14 cellular contexts compared by ENCODE assay signal in genomic region chr6:119340766-119341487, GRCh38. TPM values are rescaled to one million over a fixed set of nuclear protein-coding genes. Genes with fewer than 3 reads are reported as not detected.
A peak's percentile ranks its signal among the peaks of the same experiment; 100 is the strongest.
DNase-seq lines count a peak whose midpoint lies in the region; ATAC-seq, FAIRE-seq and TF ChIP-seq lines count a peak whose summit lies in the region.
"Had no signal": no experiment of that assay in that cellular context is flagged by ENCODE, and none has a peak within 500 bp of the region (broad histone marks: within the 10 kb centered on the region; RNA-seq: fewer than 3 reads in every experiment).

No MANE protein-coding gene starts in this region.

- H3K27me3 ChIP-seq in OCI-LY1 (ENCODE audit: insufficient read depth, low read length): no peaks in the 10 kb centered on the region
- H3K27me3 ChIP-seq in esophagus muscularis mucosa: no peaks in the 10 kb centered on the region
- no peaks in the 10 kb centered on the region for H3K27me3 ChIP-seq in rectal smooth muscle tissue (ENCODE audit: control insufficient read depth, insufficient read depth, low read length)
- H3K27me3 ChIP-seq: heart left ventricle had no signal

- no peak for DNase-seq in GM18507 (ENCODE audit: extremely low spot score, insufficient read length, low read depth)
- DNase-seq in esophagus muscularis mucosa (ENCODE audit: extremely low spot score): no peak
- DNase-seq in SKM-1 (lab: John Stamatoyannopoulos, UW; ENCODE audit: unreplicated experiment): no peak
- DNase-seq in KG1 (lab: John Stamatoyannopoulos, UW): no peak
- DNase-seq in AG08396 (ENCODE audit: low spot score): no peak
- DNase-seq: activated CD4-positive, CD25-positive, alpha-beta regulatory T cell; DMS153; effector CD8-positive, alpha-beta T cell; NCI-H1930; stimulated activated naive CD8-positive, alpha-beta T cell treated with anti-CD3 and anti-CD28 coated beads, Interleukin-15, Interleukin-2, amounts not matched to agents 100 U/mL and 50 U/mL, for 24 hours had no signal

- H3K79me2 ChIP-seq in OCI-LY1 (ENCODE audit: insufficient read depth, low read length): no peaks in the 10 kb centered on the region

- no peak overlapping the region for H3K9ac ChIP-seq in OCI-LY1 (ENCODE audit: low read length)
- no peak overlapping the region for H3K9ac ChIP-seq in rectal smooth muscle tissue (ENCODE audit: low read length)

- TF ChIP-seq POLR2A in esophagus muscularis mucosa (IDR thresholded peaks at IDR 0.05; ENCODE audit: low read depth): no peak

- ATAC-seq in HG02973 (IDR thresholded peaks at IDR 0.05; ENCODE audit: unreplicated experiment): no peak
- ATAC-seq: stimulated activated naive CD8-positive, alpha-beta T cell treated with anti-CD3 and anti-CD28 coated beads, Interleukin-15, Interleukin-2, amounts not matched to agents 100 U/mL and 50 U/mL, for 24 hours had no signal

- H3K9me3 ChIP-seq in OCI-LY1 (ENCODE audit: low read length) (no peaks in the 10 kb centered on the region), esophagus muscularis mucosa (no peaks in the 10 kb centered on the region)
- H3K9me3 ChIP-seq: heart left ventricle had no signal

- peak overlapping the region; percentile 3; the same call in 1 of the 2 replicates for H3K4me2 ChIP-seq in OCI-LY1 (ENCODE audit: low read length)

- H3K9me2 ChIP-seq in OCI-LY1 (ENCODE audit: low read depth, low read length): no peaks in the 10 kb centered on the region

- H3K4me3 ChIP-seq in OCI-LY1 (ENCODE audit: low read depth, low read length, poor library complexity, severe bottlenecking) (no peak overlapping the region), esophagus muscularis mucosa (no peak overlapping the region), rectal smooth muscle tissue (ENCODE audit: low read length) (no peak overlapping the region)

- WGBS in esophagus muscularis mucosa: 68% methylated on average over 9 of the region's 9 CpGs

- H3K36me3 ChIP-seq in OCI-LY1 (ENCODE audit: insufficient read depth, low read length) (0 out of 2 replicates have a peak, but pooled peaks cover 3% of the 10 kb centered on the region), esophagus muscularis mucosa (no peaks in the 10 kb centered on the region), rectal smooth muscle tissue (ENCODE audit: control insufficient read depth, insufficient read depth, low read length) (no peaks in the 10 kb centered on the region)
- H3K36me3 ChIP-seq: heart left ventricle had no signal

- intact Hi-C loops in esophagus muscularis mucosa (cut with DNase I): no loop called here

- no peak overlapping the region for H2AFZ ChIP-seq in OCI-LY1 (ENCODE audit: low read length)

- peak; percentile 45 for FAIRE-seq in GM18507 (lab: Jason Lieb, UNC)

- H3K27ac ChIP-seq in OCI-LY1 (ENCODE audit: low read depth, low read length, poor library complexity, severe bottlenecking) (peak overlapping the region; percentile 43), esophagus muscularis mucosa (replicated peaks in 1 of 4) (peak overlapping the region; percentile 15 to 42 (median 28)), rectal smooth muscle tissue (ENCODE audit: low read depth, low read length) (peak overlapping the region; percentile 8)

- TF ChIP-seq EP300 in esophagus muscularis mucosa (IDR thresholded peaks at IDR 0.05): no peak

- no peaks in the 10 kb centered on the region for H4K20me1 ChIP-seq in OCI-LY1 (ENCODE audit: insufficient read depth, low read length)

- H3F3A ChIP-seq in OCI-LY1 (ENCODE audit: insufficient read depth, low read length): no peaks in the 10 kb centered on the region

- peaks cover 87% of the 10 kb centered on the region for H3K4me1 ChIP-seq in OCI-LY1 (ENCODE audit: insufficient read depth, low read length, severe bottlenecking)
- peaks cover 33 to 99% (median 84%) of the 10 kb centered on the region in 4 donors for H3K4me1 ChIP-seq in esophagus muscularis mucosa
- H3K4me1 ChIP-seq in rectal smooth muscle tissue (ENCODE audit: control insufficient read depth, insufficient read depth, low read length): peaks cover 2% of the 10 kb centered on the region

- TF ChIP-seq CTCF in OCI-LY1 (IDR thresholded peaks at IDR 0.05; ENCODE audit: low read length) (no peak), esophagus muscularis mucosa (IDR thresholded peaks at IDR 0.05) (no peak)

RNA-seq across cellular contexts. Expression of gene MAN1A1, which starts 8.6 kb away (rescaled TPM):
- 100 to 1,000 TPM in 2 of 4 donors, 10 to 100 TPM in 2; 79.4 to 125 (median 101) TPM for total RNA-seq in esophagus muscularis mucosa
